In the genomic region with DNA sequence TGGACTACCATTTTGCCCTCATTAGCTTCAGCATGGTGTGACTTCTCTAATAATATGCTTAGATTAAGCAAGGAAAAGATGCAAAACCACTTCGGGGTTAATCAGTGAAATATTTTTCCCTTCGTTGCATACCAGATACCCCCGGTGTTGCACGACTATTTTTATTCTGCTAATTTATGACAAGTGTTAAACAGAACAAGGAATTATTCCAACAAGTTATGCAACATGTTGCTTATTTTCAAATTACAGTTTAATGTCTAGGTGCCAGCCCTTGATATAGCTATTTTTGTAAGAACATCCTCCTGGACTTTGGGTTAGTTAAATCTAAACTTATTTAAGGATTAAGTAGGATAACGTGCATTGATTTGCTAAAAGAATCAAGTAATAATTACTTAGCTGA, we compare ENCODE assay signal across 1 cellular context.
A peak's percentile ranks its signal among the peaks of the same experiment; 100 is the strongest.
TF ChIP-seq lines count a peak whose summit lies in the region.

No MANE protein-coding gene starts in this region.

TF ChIP-seq in K562, 482 proteins besides CTCF, POLR2A, EP300 and RAD21:
- TF ChIP-seq, protein P1, sequence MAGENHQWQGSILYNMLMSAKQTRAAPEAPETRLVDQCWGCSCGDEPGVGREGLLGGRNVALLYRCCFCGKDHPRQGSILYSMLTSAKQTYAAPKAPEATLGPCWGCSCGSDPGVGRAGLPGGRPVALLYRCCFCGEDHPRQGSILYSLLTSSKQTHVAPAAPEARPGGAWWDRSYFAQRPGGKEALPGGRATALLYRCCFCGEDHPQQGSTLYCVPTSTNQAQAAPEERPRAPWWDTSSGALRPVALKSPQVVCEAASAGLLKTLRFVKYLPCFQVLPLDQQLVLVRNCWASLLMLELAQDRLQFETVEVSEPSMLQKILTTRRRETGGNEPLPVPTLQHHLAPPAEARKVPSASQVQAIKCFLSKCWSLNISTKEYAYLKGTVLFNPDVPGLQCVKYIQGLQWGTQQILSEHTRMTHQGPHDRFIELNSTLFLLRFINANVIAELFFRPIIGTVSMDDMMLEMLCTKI (IDR thresholded peaks at IDR 0.05; ENCODE audit: partially characterized antibody) = no peak
- TF ChIP-seq BCL6 (CRISPR knock-in tag; IDR thresholded peaks at IDR 0.05) (0 out of 2 replicates have a peak, but pooled peaks have one; percentile 8), SIRT6 (IDR thresholded peaks at IDR 0.05; ENCODE audit: low read depth, low read length) (no peak), SRF (CRISPR knock-in tag; IDR thresholded peaks at IDR 0.05) (no peak), KDM4B (IDR thresholded peaks at IDR 0.05; ENCODE audit: borderline replicate concordance in 2 of 2, low read depth in 1 of 2) (no peak), POLR2H (tag; IDR thresholded peaks at IDR 0.05; ENCODE audit: low read depth) (peak; percentile 11; the same call in 1 of the 2 replicates), SMARCB1 (IDR thresholded peaks at IDR 0.05; ENCODE audit: insufficient read length, low read depth) (no peak), CCAR2 (IDR thresholded peaks at IDR 0.05; ENCODE audit: low read depth, low read length) (no peak), ZZZ3 (IDR thresholded peaks at IDR 0.05) (no peak)
